In genomic region chr10:117306674-117307073, GRCh38 we compare ENCODE assay signal across 28 cellular contexts.
"Had no signal": no experiment of that assay in that cellular context is flagged by ENCODE, and none has a peak within 500 bp of the region (broad histone marks: within the 10 kb centered on the region; RNA-seq: fewer than 3 reads in every experiment).

No MANE protein-coding gene starts in this region.

- H3K4me3 ChIP-seq: gastrocnemius medialis, heart left ventricle had no signal

- DNase-seq: activated CD4-positive, alpha-beta memory T cell treated with anti-CD3 and anti-CD28 coated beads, Interleukin-2, amount 10 ng/mL, durations not matched to agents 7 days and 5 days; activated CD4-positive, alpha-beta T cell treated with anti-CD3 and anti-CD28 coated beads for 4 hours; activated CD4-positive, alpha-beta T cell treated with anti-CD3 and anti-CD28 coated beads, Interleukin-2, amount 10 ng/mL, durations not matched to agents 7 days and 5 days; activated CD4-positive, alpha-beta T cell treated with anti-CD3 and anti-CD28 coated beads, Interleukin-2, amount 50 U/mL, for 4 hours; activated CD4-positive, CD25-positive, alpha-beta regulatory T cell; activated CD4-positive, CD25-positive, alpha-beta regulatory T cell treated with anti-CD3 and anti-CD28 coated beads, Interleukin-2, amount 50 U/mL, for 72 hours; activated CD8-positive, alpha-beta memory T cell treated with anti-CD3 and anti-CD28 coated beads, Interleukin-2, amount 50 U/mL, for 48 hours; activated gamma-delta T cell; activated naive CD4-positive, alpha-beta T cell; activated naive CD4-positive, alpha-beta T cell treated with anti-CD3 and anti-CD28 coated beads, Interleukin-2, amount 10 ng/mL, durations not matched to agents 7 days and 5 days; activated naive CD8-positive, alpha-beta T cell treated with anti-CD3 and anti-CD28 coated beads, Interleukin-2, amount 10 ng/mL, durations not matched to agents 7 days and 5 days; activated T-cell treated with anti-CD3 and anti-CD28 coated beads for 4 hours; activated T-cell treated with anti-CD3 and anti-CD28 coated beads, Interleukin-2, amount 50 U/mL, for 24 hours; activated T-cell treated with anti-CD3 and anti-CD28 coated beads, Interleukin-2, amount 50 U/mL, for 72 hours; amniotic stem cell; anterior cingulate cortex; brain microvascular endothelial cell; effector CD8-positive, alpha-beta T cell; foreskin fibroblast; gastrocnemius medialis; glutamatergic neuron; heart left ventricle; T-helper 2 cell had no signal

- H3K27ac ChIP-seq: brain microvascular endothelial cell, gastrocnemius medialis, heart left ventricle had no signal

- H3K27me3 ChIP-seq: brain microvascular endothelial cell, gastrocnemius medialis, heart left ventricle had no signal

- H3K9me3 ChIP-seq: gastrocnemius medialis had no signal

- H3K9me3 Mint-ChIP-seq: central memory CD8-positive, alpha-beta T cell had no signal

- H3K27me3 Mint-ChIP-seq: activated CD4-positive, alpha-beta memory T cell treated with anti-CD3 and anti-CD28 coated beads, Interleukin-2, amount 10 ng/mL, durations not matched to agents 7 days and 5 days; activated CD4-positive, alpha-beta T cell treated with anti-CD3 and anti-CD28 coated beads, Interleukin-2, amount 10 ng/mL, durations not matched to agents 7 days and 5 days; activated naive CD4-positive, alpha-beta T cell treated with anti-CD3 and anti-CD28 coated beads, Interleukin-2, amount 10 ng/mL, durations not matched to agents 7 days and 5 days; activated naive CD8-positive, alpha-beta T cell treated with anti-CD3 and anti-CD28 coated beads, Interleukin-2, amount 10 ng/mL, durations not matched to agents 7 days and 5 days; activated T-cell treated with anti-CD3 and anti-CD28 coated beads, Interleukin-2, amount 50 U/mL, for 24 hours; central memory CD8-positive, alpha-beta T cell had no signal

- FAIRE-seq: astrocyte, bronchial epithelial cell had no signal

- ATAC-seq: activated naive CD4-positive, alpha-beta T cell treated with anti-CD3 and anti-CD28 coated beads, Interleukin-2, amount 50 U/mL, for 72 hours; activated T-cell treated with anti-CD3 and anti-CD28 coated beads, Interleukin-2, amount 50 U/mL, for 72 hours; esophagus mucosa; gastrocnemius medialis; heart left ventricle had no signal

- H3K4me3 Mint-ChIP-seq: activated CD4-positive, alpha-beta memory T cell treated with anti-CD3 and anti-CD28 coated beads, Interleukin-2, amount 10 ng/mL, durations not matched to agents 7 days and 5 days; activated CD4-positive, alpha-beta T cell treated with anti-CD3 and anti-CD28 coated beads, Interleukin-2, amount 10 ng/mL, durations not matched to agents 7 days and 5 days; activated naive CD4-positive, alpha-beta T cell treated with anti-CD3 and anti-CD28 coated beads, Interleukin-2, amount 10 ng/mL, durations not matched to agents 7 days and 5 days; activated naive CD8-positive, alpha-beta T cell treated with anti-CD3 and anti-CD28 coated beads, Interleukin-2, amount 10 ng/mL, durations not matched to agents 7 days and 5 days; activated T-cell treated with anti-CD3 and anti-CD28 coated beads, Interleukin-2, amount 50 U/mL, for 24 hours; activated T-cell treated with anti-CD3 and anti-CD28 coated beads, Interleukin-2, amount 50 U/mL, for 72 hours; central memory CD8-positive, alpha-beta T cell had no signal

- H3K36me3 ChIP-seq: brain microvascular endothelial cell, gastrocnemius medialis had no signal

- H3K4me1 ChIP-seq: gastrocnemius medialis, heart left ventricle had no signal

- H3K27ac Mint-ChIP-seq: activated CD4-positive, alpha-beta memory T cell treated with anti-CD3 and anti-CD28 coated beads, Interleukin-2, amount 10 ng/mL, durations not matched to agents 7 days and 5 days; activated CD4-positive, alpha-beta T cell treated with anti-CD3 and anti-CD28 coated beads, Interleukin-2, amount 10 ng/mL, durations not matched to agents 7 days and 5 days; activated naive CD4-positive, alpha-beta T cell treated with anti-CD3 and anti-CD28 coated beads, Interleukin-2, amount 10 ng/mL, durations not matched to agents 7 days and 5 days; activated naive CD4-positive, alpha-beta T cell treated with anti-CD3 and anti-CD28 coated beads, Interleukin-2, amount 50 U/mL, for 72 hours; activated naive CD8-positive, alpha-beta T cell treated with anti-CD3 and anti-CD28 coated beads, Interleukin-2, amount 10 ng/mL, durations not matched to agents 7 days and 5 days; activated T-cell treated with anti-CD3 and anti-CD28 coated beads, Interleukin-2, amount 50 U/mL, for 24 hours; activated T-cell treated with anti-CD3 and anti-CD28 coated beads, Interleukin-2, amount 50 U/mL, for 72 hours had no signal

- H3K4me1 Mint-ChIP-seq: activated naive CD4-positive, alpha-beta T cell treated with anti-CD3 and anti-CD28 coated beads, Interleukin-2, amount 10 ng/mL, durations not matched to agents 7 days and 5 days had no signal
